Comparison of ENCODE assay signal across 30 cellular contexts in the genomic region with DNA sequence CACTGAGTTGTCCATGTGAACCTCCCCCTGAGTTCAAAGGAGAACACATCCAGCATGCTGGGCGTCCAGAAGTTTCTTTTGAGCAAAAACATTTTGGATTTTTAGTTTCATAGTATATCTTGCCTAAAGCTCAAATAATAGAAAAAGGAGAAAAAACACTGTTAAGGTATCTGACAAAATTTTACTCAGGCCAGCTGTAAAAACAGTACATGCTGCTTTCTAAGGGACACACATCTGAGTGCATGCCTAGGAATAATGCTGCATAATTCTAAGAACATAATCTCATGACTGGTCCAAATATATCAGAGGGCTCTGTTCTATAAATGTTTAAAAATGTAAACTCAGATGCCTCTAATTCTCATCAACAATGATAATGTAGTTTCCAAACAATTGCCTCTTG.
"Had no signal": no experiment of that assay in that cellular context is flagged by ENCODE, and none has a peak within 500 bp of the region (broad histone marks: within the 10 kb centered on the region; RNA-seq: fewer than 3 reads in every experiment).

No MANE protein-coding gene starts in this region.

- DNase-seq: activated B cell treated with CpG ODN at 0.5 μM for 24 hours; activated CD4-positive, alpha-beta memory T cell treated with anti-CD3 and anti-CD28 coated beads for 36 hours; activated CD4-positive, alpha-beta T cell treated with anti-CD3 and anti-CD28 coated beads for 4 hours; activated CD4-positive, alpha-beta T cell treated with anti-CD3 and anti-CD28 coated beads, Interleukin-2, amount 10 ng/mL, durations not matched to agents 24 days and 14 days; activated CD4-positive, alpha-beta T cell treated with anti-CD3 and anti-CD28 coated beads, Interleukin-2, amount 50 U/mL, for 1 hour; activated CD4-positive, alpha-beta T cell treated with anti-CD3 and anti-CD28 coated beads, Interleukin-2, amount 50 U/mL, for 4 hours; activated CD4-positive, CD25-positive, alpha-beta regulatory T cell treated with anti-CD3 and anti-CD28 coated beads, Interleukin-2, amount 50 U/mL, for 72 hours; activated CD8-positive, alpha-beta memory T cell treated with anti-CD3 and anti-CD28 coated beads, Interleukin-2, amount 50 U/mL, for 4 hours; activated CD8-positive, alpha-beta T cell treated with anti-CD3 and anti-CD28 coated beads for 36 hours; activated effector memory CD4-positive, alpha-beta T cell treated with anti-CD3 and anti-CD28 coated beads, Interleukin-2, amount 50 U/mL, for 16 hours; activated gamma-delta T cell treated with Interleukin-2 at 50 U/mL for 16 hours; activated naive CD4-positive, alpha-beta T cell; activated naive CD4-positive, alpha-beta T cell treated with anti-CD3 and anti-CD28 coated beads for 36 hours; activated naive CD4-positive, alpha-beta T cell treated with anti-CD3 and anti-CD28 coated beads, Interleukin-2, amount 50 U/mL, for 16 hours; activated naive CD8-positive, alpha-beta T cell treated with anti-CD3 and anti-CD28 coated beads for 36 hours; activated T-cell treated with anti-CD3 and anti-CD28 coated beads for 4 hours; activated T-cell treated with anti-CD3 and anti-CD28 coated beads, Interleukin-2, amount 50 U/mL, for 1 hour; activated T-cell treated with anti-CD3 and anti-CD28 coated beads, Interleukin-2, amount 50 U/mL, for 4 hours; activated T-cell treated with anti-CD3 and anti-CD28 coated beads, Interleukin-2, amount 50 U/mL, for 72 hours; adrenal gland; amniotic stem cell; aorta; central memory CD4-positive, alpha-beta T cell; T-helper 1 cell; T-helper 2 cell; T-helper 9 cell had no signal

- H3K36me3 ChIP-seq: adrenal gland, breast epithelium had no signal

- ATAC-seq: activated CD8-positive, alpha-beta T cell treated with anti-CD3 and anti-CD28 coated beads for 36 hours; activated naive CD4-positive, alpha-beta T cell treated with anti-CD3 and anti-CD28 coated beads, Interleukin-2, amount 50 U/mL, for 72 hours; activated T-cell treated with anti-CD3 and anti-CD28 coated beads, Interleukin-2, amount 50 U/mL, for 4 hours; activated T-cell treated with anti-CD3 and anti-CD28 coated beads, Interleukin-2, amount 50 U/mL, for 72 hours; activated T-helper 17 cell treated with anti-CD3 and anti-CD28 coated beads, Interleukin-2, amount 50 U/mL, for 72 hours had no signal

- H3K9me3 ChIP-seq: adrenal gland had no signal

- H3K27me3 ChIP-seq: adrenal gland, breast epithelium had no signal

- H3K4me1 ChIP-seq: adrenal gland, breast epithelium had no signal

- H3K27ac ChIP-seq: adrenal gland, breast epithelium, VCaP had no signal

- H3K4me3 ChIP-seq: adrenal gland, breast epithelium had no signal
